ENCODE assay signal across 1 cellular context in the genomic region with DNA sequence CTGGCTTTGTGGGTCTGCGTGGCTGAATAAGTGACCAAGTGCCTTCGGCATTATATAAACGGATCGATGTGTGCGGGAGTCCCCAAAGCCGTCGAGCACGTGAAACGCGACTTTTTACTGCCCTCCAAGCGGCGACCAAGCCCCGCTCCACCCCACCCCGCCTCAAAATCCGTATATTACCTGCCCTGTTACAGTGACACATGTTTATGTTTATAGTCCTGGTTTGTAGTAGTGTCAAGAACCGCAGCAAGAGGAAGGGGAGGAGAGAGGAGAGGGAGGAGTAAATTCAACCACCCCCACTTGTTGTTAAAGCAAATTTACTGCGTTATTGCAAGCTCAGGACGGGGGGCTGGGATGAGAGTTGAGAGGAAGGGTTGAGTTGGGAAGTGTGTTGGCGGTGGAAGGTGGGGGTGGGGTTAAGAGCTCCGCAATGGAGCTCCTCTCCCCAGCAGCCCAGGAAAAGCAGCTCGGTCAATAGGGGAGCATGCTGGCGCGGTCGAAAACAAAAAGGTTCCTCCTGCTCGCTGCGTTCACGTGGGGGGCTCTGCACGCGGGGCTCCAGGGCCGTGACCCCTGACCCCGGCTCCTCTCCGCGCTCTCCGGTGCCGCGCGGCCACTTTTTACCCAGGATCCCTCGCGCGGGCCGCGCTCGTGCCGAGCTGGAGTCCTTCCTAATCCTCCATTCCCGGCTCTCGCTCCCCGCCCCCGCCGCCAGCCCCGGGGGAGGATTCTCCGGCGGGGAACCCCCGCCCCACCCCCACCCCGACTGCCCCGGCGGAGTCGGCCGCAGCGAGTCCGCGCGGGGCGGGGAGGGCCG.
TF ChIP-seq lines count a peak whose summit lies in the region.

A gene (minus strand): TSS at position 316 of the 817 bp plus-strand sequence. CDS start 7,860 bp downstream, outside the sequence.

TF ChIP-seq in IMR-90, 13 proteins besides CTCF, POLR2A, EP300 and RAD21:
- TF ChIP-seq, protein P1, sequence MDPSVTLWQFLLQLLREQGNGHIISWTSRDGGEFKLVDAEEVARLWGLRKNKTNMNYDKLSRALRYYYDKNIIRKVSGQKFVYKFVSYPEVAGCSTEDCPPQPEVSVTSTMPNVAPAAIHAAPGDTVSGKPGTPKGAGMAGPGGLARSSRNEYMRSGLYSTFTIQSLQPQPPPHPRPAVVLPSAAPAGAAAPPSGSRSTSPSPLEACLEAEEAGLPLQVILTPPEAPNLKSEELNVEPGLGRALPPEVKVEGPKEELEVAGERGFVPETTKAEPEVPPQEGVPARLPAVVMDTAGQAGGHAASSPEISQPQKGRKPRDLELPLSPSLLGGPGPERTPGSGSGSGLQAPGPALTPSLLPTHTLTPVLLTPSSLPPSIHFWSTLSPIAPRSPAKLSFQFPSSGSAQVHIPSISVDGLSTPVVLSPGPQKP (IDR thresholded peaks at IDR 0.05; ENCODE audit: borderline replicate concordance, low read depth, low read length), result no peak
- peak; percentile 94 for TF ChIP-seq BHLHE40 (IDR thresholded peaks at IDR 0.05; ENCODE audit: low read depth, low read length)
- no peak for TF ChIP-seq MXI1 (IDR thresholded peaks at IDR 0.05; ENCODE audit: borderline replicate concordance, low read depth, low read length)
- no peak for TF ChIP-seq MAZ (IDR thresholded peaks at IDR 0.05; ENCODE audit: borderline replicate concordance, low read depth, low read length)
- TF ChIP-seq NFE2L2 (IDR thresholded peaks at IDR 0.05; ENCODE audit: low read depth, low read length), result no peak
- TF ChIP-seq RFX5 (IDR thresholded peaks at IDR 0.05; ENCODE audit: low read depth, low read length), result no peak
- peak; percentile 34; the same call in 1 of the 2 replicates for TF ChIP-seq MAFK (IDR thresholded peaks at IDR 0.05; ENCODE audit: low read depth, low read length)
- TF ChIP-seq RCOR1 (IDR thresholded peaks at IDR 0.05; ENCODE audit: insufficient replicate concordance, low read length), result no peak
- TF ChIP-seq, protein P2, sequence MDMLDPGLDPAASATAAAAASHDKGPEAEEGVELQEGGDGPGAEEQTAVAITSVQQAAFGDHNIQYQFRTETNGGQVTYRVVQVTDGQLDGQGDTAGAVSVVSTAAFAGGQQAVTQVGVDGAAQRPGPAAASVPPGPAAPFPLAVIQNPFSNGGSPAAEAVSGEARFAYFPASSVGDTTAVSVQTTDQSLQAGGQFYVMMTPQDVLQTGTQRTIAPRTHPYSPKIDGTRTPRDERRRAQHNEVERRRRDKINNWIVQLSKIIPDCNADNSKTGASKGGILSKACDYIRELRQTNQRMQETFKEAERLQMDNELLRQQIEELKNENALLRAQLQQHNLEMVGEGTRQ (IDR thresholded peaks at IDR 0.05; ENCODE audit: low read depth, low read length), result no peak; the same call in 1 of the 2 replicates
- TF ChIP-seq FOS (IDR thresholded peaks at IDR 0.05; ENCODE audit: low read depth, low read length), result no peak
TF ChIP-seq in IMR-90: peak in this region for 2.
